ENCODE assay signal across 12 cellular contexts in genomic region chr16:21312863-21313372, GRCh38. TPM values are rescaled to one million over a fixed set of nuclear protein-coding genes. Genes with fewer than 3 reads are reported as not detected.
"Had no signal": no experiment of that assay in that cellular context is flagged by ENCODE, and none has a peak within 500 bp of the region (broad histone marks: within the 10 kb centered on the region; RNA-seq: fewer than 3 reads in every experiment).

No MANE protein-coding gene starts in this region.

RNA-seq across cellular contexts. Expression of gene CRYM, which starts 34.8 kb away (rescaled TPM):
- total RNA-seq: activated naive CD4-positive, alpha-beta T cell treated with anti-CD3 and anti-CD28 coated beads for 36 hours; activated naive CD4-positive, alpha-beta T cell treated with anti-CD3 and anti-CD28 coated beads, Interleukin-2, amount 50 U/mL, for 72 hours; activated naive CD8-positive, alpha-beta T cell treated with anti-CD3 and anti-CD28 coated beads for 36 hours; activated naive CD8-positive, alpha-beta T cell treated with anti-CD3 and anti-CD28 coated beads, Interleukin-2, amount 10 ng/mL, durations not matched to agents 7 days and 5 days; activated T-cell treated with anti-CD3 and anti-CD28 coated beads, Interleukin-2, amount 50 U/mL, for 4 hours; activated T-cell treated with anti-CD3 and anti-CD28 coated beads, Interleukin-2, amount 50 U/mL, for 72 hours; activated T-helper 1 cell treated with anti-CD3 and anti-CD28 coated beads, Interleukin-12 subunit alpha, Interleukin-12 subunit beta, Interleukin-2, Interleukin-4 antibody, amounts not matched to agents 30 ng/mL and 10 ng/mL and 1 ng/mL, durations not matched to agents 14 hours and 24 hours and 36 hours; activated T-helper 17 cell treated with anti-CD3 and anti-CD28 coated beads, Interleukin-2, amount 50 U/mL, for 72 hours; activated T-helper 2 cell treated with anti-CD3 and anti-CD28 coated beads, Interferon-gamma antibody, Interleukin-2, Interleukin-4, amounts not matched to agents 10 μg/mL and 5 μg/mL and 100 μg/mL, durations not matched to agents 14 hours and 24 hours and 36 hours; ascending aorta; cardiac muscle cell; chondrocyte had no signal
- polyA plus RNA-seq: cardiac muscle cell had no signal
